Comparison of ENCODE assay signal across 12 cellular contexts in genomic region chr17:40554646-40555295, GRCh38. TPM values are rescaled to one million over a fixed set of nuclear protein-coding genes. Genes with fewer than 3 reads are reported as not detected.
DNase-seq lines count a peak whose midpoint lies in the region; ATAC-seq and TF ChIP-seq lines count a peak whose summit lies in the region.
"Had no signal": no experiment of that assay in that cellular context is flagged by ENCODE, and none has a peak within 500 bp of the region (broad histone marks: within the 10 kb centered on the region; RNA-seq: fewer than 3 reads in every experiment).

No MANE protein-coding gene starts in this region.

- peak overlapping the region in 3 of 4 donors; percentile 5 to 69 (median 66) for H3K27ac ChIP-seq in body of pancreas
- H3K27ac ChIP-seq in urinary bladder (ENCODE audit: low read depth) = peak overlapping the region; percentile 69
- H3K27ac ChIP-seq: HL-60 had no signal

- H3K27me3 Mint-ChIP-seq in naive thymus-derived CD8-positive, alpha-beta T cell = no peaks in the 10 kb centered on the region

- H3K4me1 ChIP-seq in body of pancreas (peaks cover 14% of the 10 kb centered on the region), urinary bladder (ENCODE audit: insufficient read depth) (peaks cover 6% of the 10 kb centered on the region)

- POLR2A ChIA-PET in naive thymus-derived CD8-positive, alpha-beta T cell (lab: Charles Lee) = interaction anchor here (0.5 to 37.3 kb wide), 14 partner anchors 4 to 1134 kb away, joined by 3 to 2269 read pairs (median 6); partner anchors contain the start of genes CCR7, EIF1, RARA and SMARCE1

- no peak for TF ChIP-seq CTCF in body of pancreas (IDR thresholded peaks at IDR 0.05)

- DNase-seq in cardiac septum (ENCODE audit: low spot score) = peak; percentile 69
- no peak for DNase-seq in Right ventricle myocardium superior
- DNase-seq in body of pancreas = peak in 1 of 4 donors; percentile 6
- peak in 3 of 10 donors; percentile 37 to 68 (median 39) for DNase-seq in naive thymus-derived CD8-positive, alpha-beta T cell
- no peak for DNase-seq in kidney tubule cell (ENCODE audit: low spot score)
- DNase-seq in HuH-7 (ENCODE audit: low spot score) = no peak
- DNase-seq in SIG-M5 treated with dmso at 0.1 percent for 504 hours (lab: John Stamatoyannopoulos, UW; ENCODE audit: unreplicated experiment) = no peak
- DNase-seq: AML-193 had no signal

- peak overlapping the region; percentile 61 to 100 (median 84) for H3K4me3 Mint-ChIP-seq in naive thymus-derived CD8-positive, alpha-beta T cell

- H3K9me3 ChIP-seq in body of pancreas = no peaks in the 10 kb centered on the region

- peaks cover 60 to 100% (median 99%) of the 10 kb centered on the region in 4 donors for H3K4me1 Mint-ChIP-seq in naive thymus-derived CD8-positive, alpha-beta T cell

- H3K27ac Mint-ChIP-seq in naive thymus-derived CD8-positive, alpha-beta T cell = peak overlapping the region; percentile 90 to 100 (median 96)

- H3K9me3 Mint-ChIP-seq in naive thymus-derived CD8-positive, alpha-beta T cell = no peaks in the 10 kb centered on the region

- WGBS in body of pancreas, 2 donors = 87 to 95% methylated on average over 25 to 27 of the region's 27 CpGs
- WGBS in urinary bladder = 96% methylated on average over 27 of the region's 27 CpGs

- ATAC-seq in Right ventricle myocardium superior (ENCODE audit: poor library complexity) (no peak), body of pancreas (no peak)
- peak; percentile 9 to 20 for ATAC-seq in naive thymus-derived CD8-positive, alpha-beta T cell
- ATAC-seq: Panc1 had no signal

- intact Hi-C loops in cardiac septum (cut with DNase I) = no loop called here
- intact Hi-C loops in Right ventricle myocardium superior (cut with DNase I) = loop anchor here (5.0 to 10.0 kb wide), 2 partner anchors 197 to 250 kb away; partner anchors contain the start of gene RARA
- intact Hi-C loops in body of pancreas (cut with DNase I) = no loop called here

- H3K4me3 ChIP-seq in body of pancreas = no peak overlapping the region
- H3K4me3 ChIP-seq in urinary bladder (ENCODE audit: low read depth, low read length) = no peak overlapping the region
- H3K4me3 ChIP-seq: smooth muscle cell had no signal

- peaks cover 6 to 81% (median 37%) of the 10 kb centered on the region in 3 donors for H3K36me3 Mint-ChIP-seq in naive thymus-derived CD8-positive, alpha-beta T cell

- no peak for TF ChIP-seq POLR2A in body of pancreas (IDR thresholded peaks at IDR 0.05)

- H3K27me3 ChIP-seq in body of pancreas = no peaks in the 10 kb centered on the region

- H3K36me3 ChIP-seq in body of pancreas (replicated peaks in 1 of 2; ENCODE audit: insufficient read depth in 1 of 2, low read depth in 2 of 2) = no peaks in the 10 kb centered on the region
- no peaks in the 10 kb centered on the region for H3K36me3 ChIP-seq in urinary bladder (ENCODE audit: insufficient read depth)

RNA-seq across cellular contexts. Expression of gene CCR7, which starts 10.5 kb away (rescaled TPM):
- total RNA-seq in cardiac septum (0.32 TPM), Right ventricle myocardium superior (not detected), body of pancreas (under 1 TPM in 1 of 2 donors, not detected in 1; 0.26 TPM), urinary bladder (0.58 TPM)
- 100 to 1,000 TPM; 571 to 574 TPM for total RNA-seq in naive thymus-derived CD8-positive, alpha-beta T cell
- 1,000 to 10,000 TPM in 2 of 3 donors, 100 to 1,000 TPM in 1; 897 to 2,008 (median 1,531) TPM for polyA plus RNA-seq in naive thymus-derived CD8-positive, alpha-beta T cell
- 0.39 TPM for polyA plus RNA-seq in urinary bladder
- total RNA-seq: smooth muscle cell had no signal
- polyA plus RNA-seq: smooth muscle cell had no signal

RNA-seq across cellular contexts. Expression of gene TNS4, which starts 53.3 kb away (rescaled TPM):
- total RNA-seq in cardiac septum (not detected), Right ventricle myocardium superior (not detected), body of pancreas (not detected), urinary bladder (5.4 TPM)
- total RNA-seq in naive thymus-derived CD8-positive, alpha-beta T cell = not detected
- not detected for polyA plus RNA-seq in naive thymus-derived CD8-positive, alpha-beta T cell
- polyA plus RNA-seq in urinary bladder = 5.0 TPM

Comparison
In these comparisons a context has a peak if more than half of its experiments do, and no peak if none do; other contexts are left out.
1. ATAC-seq: peak in naive thymus-derived CD8-positive, alpha-beta T cell (2 of 2); none in Right ventricle myocardium superior (single experiment) and body of pancreas (single experiment).
2. RNA of gene CCR7, which starts 10.5 kb away (total RNA-seq): 571 to 574 TPM in naive thymus-derived CD8-positive, alpha-beta T cell; 0.58 TPM in urinary bladder (single experiment), 0.32 TPM in cardiac septum (single experiment), 0.26 TPM in body of pancreas and not detected in Right ventricle myocardium superior (single experiment); every median in the first group is over 100 times any median in the second.